Comparison of ENCODE assay signal across 3 cellular contexts in the genomic region with DNA sequence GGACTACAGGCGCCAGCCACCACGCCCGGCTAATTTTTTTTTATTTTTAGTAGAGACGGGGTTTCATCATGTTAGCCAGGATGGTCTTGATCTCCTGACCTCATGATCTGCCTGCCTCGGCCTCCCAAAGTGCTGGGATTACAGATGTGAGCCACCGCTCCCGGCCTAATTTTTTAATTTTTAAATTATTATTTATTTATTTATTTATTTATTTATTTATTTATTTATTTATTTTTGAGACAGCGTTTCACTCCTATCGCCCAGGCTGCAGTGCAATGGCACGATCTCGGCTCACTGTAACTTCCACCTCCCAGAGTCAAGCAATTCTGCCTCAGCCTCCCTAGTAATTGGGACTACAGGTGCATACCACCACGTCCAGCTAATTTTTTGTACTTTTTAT. TPM values are rescaled to one million over a fixed set of nuclear protein-coding genes. Genes with fewer than 3 reads are reported as not detected.
"Had no signal": no experiment of that assay in that cellular context is flagged by ENCODE, and none has a peak within 500 bp of the region (broad histone marks: within the 10 kb centered on the region; RNA-seq: fewer than 3 reads in every experiment).

No MANE protein-coding gene starts in this region.

RNA-seq across cellular contexts. Expression of gene CHRNE, which starts 33.8 kb away (rescaled TPM):
- total RNA-seq: HT-29, HT1080, K562 had no signal
